Comparison of ENCODE assay signal across 8 cellular contexts in genomic region chr6:122399055-122399347, GRCh38. TPM values are rescaled to one million over a fixed set of nuclear protein-coding genes. Genes with fewer than 3 reads are reported as not detected.
DNase-seq lines count a peak whose midpoint lies in the region; ATAC-seq and TF ChIP-seq lines count a peak whose summit lies in the region.

No MANE protein-coding gene starts in this region.

- peak overlapping the region; percentile 50 for H3K4me2 ChIP-seq in mesendoderm (ENCODE audit: low read length)

- intact Hi-C loops in left ventricle myocardium inferior (cut with micrococcal nuclease) = no loop called here
- intact Hi-C loops in left cardiac atrium (cut with DNase I) = no loop called here

- H3K9me3 ChIP-seq in left ventricle myocardium inferior (replicated peaks) = no peaks in the 10 kb centered on the region

- no peak for ATAC-seq in left cardiac atrium

- peak overlapping the region; percentile 89 for H3K27ac ChIP-seq in left ventricle myocardium inferior (replicated peaks)
- no peak overlapping the region for H3K27ac ChIP-seq in mesendoderm (ENCODE audit: low read depth, low read length)
- no peak overlapping the region for H3K27ac ChIP-seq in urinary bladder (ENCODE audit: low read depth)
- no peak overlapping the region for H3K27ac ChIP-seq in brain microvascular endothelial cell

- no peak overlapping the region for H2BK5ac ChIP-seq in mesendoderm (ENCODE audit: low read length)

- H4K5ac ChIP-seq in mesendoderm (ENCODE audit: low read length) = peak overlapping the region; percentile 85

- no CpG with 5 or more reads among the region's 2 CpGs for WGBS in mesendoderm (ENCODE audit: extremely low coverage, insufficient coverage, low lambda C conversion rate)
- WGBS in urinary bladder = 0% methylated on average over 2 of the region's 2 CpGs

- H3K18ac ChIP-seq in mesendoderm (ENCODE audit: low read length) = no peak overlapping the region

- no peaks in the 10 kb centered on the region for H3K27me3 ChIP-seq in left ventricle myocardium inferior (ENCODE audit: low read depth)
- peaks cover 22% of the 10 kb centered on the region for H3K27me3 ChIP-seq in mesendoderm (ENCODE audit: insufficient read depth, low read length, poor library complexity)
- H3K27me3 ChIP-seq in brain microvascular endothelial cell (replicated peaks) = no peaks in the 10 kb centered on the region

- H3K79me1 ChIP-seq in mesendoderm (ENCODE audit: low read length) = peaks cover 4% of the 10 kb centered on the region

- H4K8ac ChIP-seq in mesendoderm (ENCODE audit: low read depth, low read length) = no peak overlapping the region

- no peak overlapping the region for H2AK5ac ChIP-seq in mesendoderm (ENCODE audit: low read length)

- no peak overlapping the region for H2BK120ac ChIP-seq in mesendoderm (ENCODE audit: low read depth, low read length)

- TF ChIP-seq CTCF in left ventricle myocardium inferior (IDR thresholded peaks at IDR 0.05; ENCODE audit: borderline replicate concordance) (no peak), astrocyte of the spinal cord (IDR thresholded peaks at IDR 0.05; ENCODE audit: low read depth, low read length) (no peak), brain microvascular endothelial cell (IDR thresholded peaks at IDR 0.05; ENCODE audit: low read depth, low read length, missing control alignments) (no peak)

- H3K4ac ChIP-seq in mesendoderm (ENCODE audit: low read depth, low read length) = no peak overlapping the region

- in situ Hi-C loops in astrocyte of the spinal cord (cut with HindIII; ENCODE audit: low sequenced_read_pairs) (no loop called here), G401 (cut with HindIII; ENCODE audit: low sequenced_read_pairs) (no loop called here), brain microvascular endothelial cell (cut with HindIII; ENCODE audit: low pct_ligation_motif_present, low sequenced_read_pairs) (no loop called here)

- H2BK15ac ChIP-seq in mesendoderm (replicated peaks; ENCODE audit: low read depth) = no peak overlapping the region

- DNase-seq in left ventricle myocardium inferior (no peak), left cardiac atrium (no peak), astrocyte of the spinal cord (ENCODE audit: low read depth, low spot score) (no peak), mesendoderm (no peak), G401 (ENCODE audit: low spot score) (no peak), AG08395 (ENCODE audit: low spot score) (no peak), brain microvascular endothelial cell (no peak)

- peak overlapping the region; percentile 69 for H3K56ac ChIP-seq in mesendoderm (ENCODE audit: low read length)

- H3K4me3 ChIP-seq in left ventricle myocardium inferior (peak overlapping the region; percentile 92), astrocyte of the spinal cord (ENCODE audit: low read depth, low read length) (peak overlapping the region; percentile 24), mesendoderm (ENCODE audit: low read length) (no peak overlapping the region), urinary bladder (ENCODE audit: low read depth, low read length) (peak overlapping the region; percentile 18), brain microvascular endothelial cell (ENCODE audit: low read depth, low read length) (no peak overlapping the region)

- peaks cover 7% of the 10 kb centered on the region for H3K79me2 ChIP-seq in mesendoderm (ENCODE audit: control insufficient read depth, insufficient read depth, low read length)

- H3K36me3 ChIP-seq in left ventricle myocardium inferior (no peaks in the 10 kb centered on the region), mesendoderm (ENCODE audit: control insufficient read depth, insufficient read depth, low read length) (no peaks in the 10 kb centered on the region), urinary bladder (ENCODE audit: insufficient read depth) (no peaks in the 10 kb centered on the region), brain microvascular endothelial cell (replicated peaks) (no peaks in the 10 kb centered on the region)

- H3K23ac ChIP-seq in mesendoderm (ENCODE audit: low read length) = no peak overlapping the region

- peaks cover 46% of the 10 kb centered on the region for H3K4me1 ChIP-seq in left ventricle myocardium inferior
- H3K4me1 ChIP-seq in mesendoderm (ENCODE audit: control insufficient read depth, low read depth, low read length) = peaks cover 2% of the 10 kb centered on the region
- H3K4me1 ChIP-seq in urinary bladder (ENCODE audit: insufficient read depth) = no peaks in the 10 kb centered on the region

- H3K9ac ChIP-seq in mesendoderm (ENCODE audit: low read length) = peak overlapping the region; percentile 67

RNA-seq across cellular contexts. Expression of gene HSF2, which starts 0.5 kb away (rescaled TPM):
- 21.0 TPM for total RNA-seq in left ventricle myocardium inferior
- total RNA-seq in left cardiac atrium = 10 to 100 TPM; 23.4 to 35.1 TPM
- 8.8 TPM for polyA plus RNA-seq in mesendoderm (2013, experiment 1 of 2)
- 8.4 TPM for polyA plus RNA-seq in mesendoderm (2013, experiment 2 of 2)
- total RNA-seq in urinary bladder = 39.9 TPM
- polyA plus RNA-seq in urinary bladder = 14.6 TPM
- 15.1 and 16.7 TPM in 2 replicates for total RNA-seq in G401 (2014; rRNA removed; shearing (Covaris generic))

Comparison
In these comparisons a context has a peak if more than half of its experiments do, and no peak if none do; other contexts are left out.
1. H3K4me3 ChIP-seq: peak in left ventricle myocardium inferior (single experiment), astrocyte of the spinal cord (single experiment) and urinary bladder (single experiment); none in mesendoderm (single experiment) and brain microvascular endothelial cell (single experiment).